ENCODE assay signal across 16 cellular contexts in genomic region chr2:238306680-238306998, GRCh38.
"Had no signal": no experiment of that assay in that cellular context is flagged by ENCODE, and none has a peak within 500 bp of the region (broad histone marks: within the 10 kb centered on the region; RNA-seq: fewer than 3 reads in every experiment).

No MANE protein-coding gene starts in this region.

- H3K27ac ChIP-seq: adrenal gland, breast epithelium, gastrocnemius medialis, ovary, thoracic aorta, VCaP had no signal

- H3K9me3 ChIP-seq: adrenal gland, breast epithelium, gastrocnemius medialis, ovary, thoracic aorta had no signal

- FAIRE-seq: astrocyte had no signal

- ATAC-seq: activated naive CD4-positive, alpha-beta T cell treated with anti-CD3 and anti-CD28 coated beads, Interleukin-2, amount 50 U/mL, for 72 hours; gastrocnemius medialis; naive thymus-derived CD4-positive, alpha-beta T cell; stimulated activated naive B cell treated with anti-CD40 and anti-IgM and Interleukin-4, amounts not matched to agents 10 μg/mL and 1 μg/mL and 100 μg/mL, for 72 hours had no signal

- DNase-seq: activated CD4-positive, alpha-beta T cell treated with anti-CD3 and anti-CD28 coated beads, Interleukin-2, amount 50 U/mL, for 4 hours; activated gamma-delta T cell; adrenal gland; effector CD4-positive, alpha-beta T cell; gastrocnemius medialis; mesenchymal stem cell; naive thymus-derived CD4-positive, alpha-beta T cell; ovary; stimulated activated naive B cell treated with anti-CD40 and anti-IgM and Interleukin-4, amounts not matched to agents 10 μg/mL and 1 μg/mL and 100 μg/mL, for 72 hours; T-helper 1 cell; T-helper 9 cell had no signal

- H3K36me3 ChIP-seq: adrenal gland, breast epithelium, gastrocnemius medialis, ovary, thoracic aorta had no signal

- H3K27me3 ChIP-seq: adrenal gland, breast epithelium, gastrocnemius medialis, ovary had no signal

- H3K4me1 ChIP-seq: adrenal gland, breast epithelium, gastrocnemius medialis had no signal

- H3K4me3 ChIP-seq: adrenal gland, breast epithelium, gastrocnemius medialis, ovary, thoracic aorta had no signal
